Comparison of ENCODE assay signal across 1 cellular context in the genomic region with DNA sequence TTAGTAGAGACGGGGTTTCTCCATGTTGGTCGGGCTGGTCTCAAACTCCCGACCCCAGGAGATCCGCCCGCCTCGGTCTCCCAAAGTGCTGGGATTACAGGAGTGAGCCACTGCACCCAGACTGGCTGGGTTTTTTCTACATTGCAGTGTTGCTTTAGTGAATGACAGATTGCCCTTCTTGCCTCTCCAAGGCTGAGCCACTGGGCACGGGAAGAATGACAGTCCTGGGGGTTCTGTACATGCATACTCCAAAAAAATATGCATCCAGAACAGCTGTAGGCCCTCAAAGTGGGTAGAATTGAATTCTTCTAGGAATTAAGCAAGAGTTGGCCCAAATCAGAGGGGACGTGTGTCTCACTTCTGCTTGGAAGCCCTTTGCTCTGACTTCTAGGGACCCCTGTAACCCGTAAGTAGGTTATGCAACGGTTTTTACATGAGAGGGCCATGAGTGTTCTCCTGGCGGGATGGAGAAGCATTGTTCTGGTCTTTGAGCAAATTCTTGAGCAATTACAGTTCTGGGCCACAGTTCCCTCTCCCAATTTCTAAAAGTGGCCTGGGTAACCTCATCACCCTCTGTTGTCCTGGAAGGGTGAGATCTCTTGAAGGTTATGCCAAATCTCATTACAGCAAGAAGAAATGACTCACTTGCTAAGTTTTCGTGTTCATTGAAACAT.
A peak's percentile ranks its signal among the peaks of the same experiment; 100 is the strongest.
TF ChIP-seq lines count a peak whose summit lies in the region.

No MANE protein-coding gene starts in this region.

TF ChIP-seq in HepG2, 621 proteins besides CTCF, POLR2A, EP300 and RAD21 (continues in another document):
- TF ChIP-seq ZNF263 (CRISPR knock-in tag; IDR thresholded peaks at IDR 0.05) (no peak), ZNF589 (CRISPR knock-in tag; conservative IDR thresholded peaks at IDR 0.05) (no peak), TEAD2 (CRISPR knock-in tag; IDR thresholded peaks at IDR 0.05) (no peak), HDAC6 (IDR thresholded peaks at IDR 0.05; ENCODE audit: low read depth, low read length) (no peak), ZNF251 (CRISPR knock-in tag; IDR thresholded peaks at IDR 0.05) (no peak), SOX5 (CRISPR knock-in tag; IDR thresholded peaks at IDR 0.05; ENCODE audit: borderline replicate concordance) (0 out of 2 replicates have a peak, but pooled peaks have one; percentile 11), MBD4 (IDR thresholded peaks at IDR 0.05; ENCODE audit: borderline replicate concordance, low read length) (no peak), CEBPG (CRISPR knock-in tag; IDR thresholded peaks at IDR 0.05) (peak; percentile 52; the same call in 1 of the 2 replicates), HNF4G (IDR thresholded peaks at IDR 0.05; ENCODE audit: borderline replicate concordance, low read depth, low read length) (peak; percentile 54; the same call in 1 of the 2 replicates), HNF4G (CRISPR knock-in tag; IDR thresholded peaks at IDR 0.05; ENCODE audit: borderline replicate concordance, low read depth) (no peak), ZNF136 (CRISPR knock-in tag; IDR thresholded peaks at IDR 0.05; ENCODE audit: low read depth) (no peak), ZNF768 (CRISPR knock-in tag; IDR thresholded peaks at IDR 0.05) (no peak), LCORL (IDR thresholded peaks at IDR 0.05) (no peak), LCORL (CRISPR knock-in tag; IDR thresholded peaks at IDR 0.05) (peak; percentile 59; the same call in 1 of the 2 replicates), GABPA (IDR thresholded peaks at IDR 0.05; ENCODE audit: low read depth, low read length) (no peak), GABPA (CRISPR knock-in tag; IDR thresholded peaks at IDR 0.05; ENCODE audit: low read depth) (no peak), ZNF180 (CRISPR knock-in tag; IDR thresholded peaks at IDR 0.05; ENCODE audit: borderline replicate concordance, low read depth) (no peak), ZNF543 (CRISPR knock-in tag; IDR thresholded peaks at IDR 0.05) (0 out of 2 replicates have a peak, but pooled peaks have one; percentile 32), TSC22D2 (CRISPR knock-in tag; IDR thresholded peaks at IDR 0.05; ENCODE audit: borderline replicate concordance) (no peak), POLR2AphosphoS2 (IDR thresholded peaks at IDR 0.05; ENCODE audit: low read depth, low read length) (no peak), FOXA3 (CRISPR knock-in tag; IDR thresholded peaks at IDR 0.05) (no peak), GATAD2A (CRISPR knock-in tag; IDR thresholded peaks at IDR 0.05) (peak; percentile 51; the same call in 1 of the 2 replicates), ZNF501 (CRISPR knock-in tag; IDR thresholded peaks at IDR 0.05) (no peak), SIN3A (IDR thresholded peaks at IDR 0.05; ENCODE audit: borderline replicate concordance, low read depth, low read length) (no peak), HNF4A (CRISPR knock-in tag; IDR thresholded peaks at IDR 0.05) (peak; percentile 26; the same call in 1 of the 2 replicates), CREM (IDR thresholded peaks at IDR 0.05) (0 out of 2 replicates have a peak, but pooled peaks have one; percentile 12), CREM (CRISPR knock-in tag; IDR thresholded peaks at IDR 0.05) (no peak), MAZ (IDR thresholded peaks at IDR 0.05; ENCODE audit: borderline replicate concordance, low read depth, low read length) (no peak), MAZ (CRISPR knock-in tag; IDR thresholded peaks at IDR 0.05; ENCODE audit: low read depth) (no peak; the same call in 1 of the 2 replicates), KLF12 (CRISPR knock-in tag; IDR thresholded peaks at IDR 0.05; ENCODE audit: borderline replicate concordance) (no peak), NFIC (IDR thresholded peaks at IDR 0.05; ENCODE audit: low read length) (0 out of 2 replicates have a peak, but pooled peaks have one; percentile 22), BCL6 (CRISPR knock-in tag; IDR thresholded peaks at IDR 0.05) (peak; percentile 63)
- TF ChIP-seq, protein P1, sequence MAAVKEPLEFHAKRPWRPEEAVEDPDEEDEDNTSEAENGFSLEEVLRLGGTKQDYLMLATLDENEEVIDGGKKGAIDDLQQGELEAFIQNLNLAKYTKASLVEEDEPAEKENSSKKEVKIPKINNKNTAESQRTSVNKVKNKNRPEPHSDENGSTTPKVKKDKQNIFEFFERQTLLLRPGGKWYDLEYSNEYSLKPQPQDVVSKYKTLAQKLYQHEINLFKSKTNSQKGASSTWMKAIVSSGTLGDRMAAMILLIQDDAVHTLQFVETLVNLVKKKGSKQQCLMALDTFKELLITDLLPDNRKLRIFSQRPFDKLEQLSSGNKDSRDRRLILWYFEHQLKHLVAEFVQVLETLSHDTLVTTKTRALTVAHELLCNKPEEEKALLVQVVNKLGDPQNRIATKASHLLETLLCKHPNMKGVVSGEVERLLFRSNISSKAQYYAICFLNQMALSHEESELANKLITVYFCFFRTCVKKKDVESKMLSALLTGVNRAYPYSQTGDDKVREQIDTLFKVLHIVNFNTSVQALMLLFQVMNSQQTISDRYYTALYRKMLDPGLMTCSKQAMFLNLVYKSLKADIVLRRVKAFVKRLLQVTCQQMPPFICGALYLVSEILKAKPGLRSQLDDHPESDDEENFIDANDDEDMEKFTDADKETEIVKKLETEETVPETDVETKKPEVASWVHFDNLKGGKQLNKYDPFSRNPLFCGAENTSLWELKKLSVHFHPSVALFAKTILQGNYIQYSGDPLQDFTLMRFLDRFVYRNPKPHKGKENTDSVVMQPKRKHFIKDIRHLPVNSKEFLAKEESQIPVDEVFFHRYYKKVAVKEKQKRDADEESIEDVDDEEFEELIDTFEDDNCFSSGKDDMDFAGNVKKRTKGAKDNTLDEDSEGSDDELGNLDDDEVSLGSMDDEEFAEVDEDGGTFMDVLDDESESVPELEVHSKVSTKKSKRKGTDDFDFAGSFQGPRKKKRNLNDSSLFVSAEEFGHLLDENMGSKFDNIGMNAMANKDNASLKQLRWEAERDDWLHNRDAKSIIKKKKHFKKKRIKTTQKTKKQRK (IDR thresholded peaks at IDR 0.05; ENCODE audit: low read length), result no peak
- TF ChIP-seq, protein P2, sequence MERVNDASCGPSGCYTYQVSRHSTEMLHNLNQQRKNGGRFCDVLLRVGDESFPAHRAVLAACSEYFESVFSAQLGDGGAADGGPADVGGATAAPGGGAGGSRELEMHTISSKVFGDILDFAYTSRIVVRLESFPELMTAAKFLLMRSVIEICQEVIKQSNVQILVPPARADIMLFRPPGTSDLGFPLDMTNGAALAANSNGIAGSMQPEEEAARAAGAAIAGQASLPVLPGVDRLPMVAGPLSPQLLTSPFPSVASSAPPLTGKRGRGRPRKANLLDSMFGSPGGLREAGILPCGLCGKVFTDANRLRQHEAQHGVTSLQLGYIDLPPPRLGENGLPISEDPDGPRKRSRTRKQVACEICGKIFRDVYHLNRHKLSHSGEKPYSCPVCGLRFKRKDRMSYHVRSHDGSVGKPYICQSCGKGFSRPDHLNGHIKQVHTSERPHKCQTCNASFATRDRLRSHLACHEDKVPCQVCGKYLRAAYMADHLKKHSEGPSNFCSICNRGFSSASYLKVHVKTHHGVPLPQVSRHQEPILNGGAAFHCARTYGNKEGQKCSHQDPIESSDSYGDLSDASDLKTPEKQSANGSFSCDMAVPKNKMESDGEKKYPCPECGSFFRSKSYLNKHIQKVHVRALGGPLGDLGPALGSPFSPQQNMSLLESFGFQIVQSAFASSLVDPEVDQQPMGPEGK (CRISPR knock-in tag; IDR thresholded peaks at IDR 0.05), result no peak
- TF ChIP-seq, protein P3, sequence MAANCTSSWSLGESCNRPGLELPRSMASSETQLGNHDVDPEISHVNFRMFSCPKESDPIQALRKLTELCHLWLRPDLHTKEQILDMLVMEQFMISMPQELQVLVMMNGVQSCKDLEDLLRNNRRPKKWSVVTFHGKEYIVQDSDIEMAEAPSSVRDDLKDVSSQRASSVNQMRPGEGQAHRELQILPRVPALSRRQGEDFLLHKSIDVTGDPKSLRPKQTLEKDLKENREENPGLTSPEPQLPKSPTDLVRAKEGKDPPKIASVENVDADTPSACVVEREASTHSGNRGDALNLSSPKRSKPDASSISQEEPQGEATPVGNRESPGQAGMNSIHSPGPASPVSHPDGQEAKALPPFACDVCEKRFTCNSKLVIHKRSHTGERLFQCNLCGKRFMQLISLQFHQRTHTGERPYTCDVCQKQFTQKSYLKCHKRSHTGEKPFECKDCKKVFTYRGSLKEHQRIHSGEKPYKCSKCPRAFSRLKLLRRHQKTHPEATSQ (CRISPR knock-in tag; IDR thresholded peaks at IDR 0.05; ENCODE audit: borderline replicate concordance), result 0 out of 2 replicates have a peak, but pooled peaks have one; percentile 18
- TF ChIP-seq, protein P4, sequence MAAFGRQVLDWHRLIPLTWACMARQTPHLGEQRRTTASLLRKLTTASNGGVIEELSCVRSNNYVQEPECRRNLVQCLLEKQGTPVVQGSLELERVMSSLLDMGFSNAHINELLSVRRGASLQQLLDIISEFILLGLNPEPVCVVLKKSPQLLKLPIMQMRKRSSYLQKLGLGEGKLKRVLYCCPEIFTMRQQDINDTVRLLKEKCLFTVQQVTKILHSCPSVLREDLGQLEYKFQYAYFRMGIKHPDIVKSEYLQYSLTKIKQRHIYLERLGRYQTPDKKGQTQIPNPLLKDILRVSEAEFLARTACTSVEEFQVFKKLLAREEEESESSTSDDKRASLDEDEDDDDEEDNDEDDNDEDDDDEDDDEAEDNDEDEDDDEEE (CRISPR knock-in tag; IDR thresholded peaks at IDR 0.05), result no peak
- TF ChIP-seq, protein P5, sequence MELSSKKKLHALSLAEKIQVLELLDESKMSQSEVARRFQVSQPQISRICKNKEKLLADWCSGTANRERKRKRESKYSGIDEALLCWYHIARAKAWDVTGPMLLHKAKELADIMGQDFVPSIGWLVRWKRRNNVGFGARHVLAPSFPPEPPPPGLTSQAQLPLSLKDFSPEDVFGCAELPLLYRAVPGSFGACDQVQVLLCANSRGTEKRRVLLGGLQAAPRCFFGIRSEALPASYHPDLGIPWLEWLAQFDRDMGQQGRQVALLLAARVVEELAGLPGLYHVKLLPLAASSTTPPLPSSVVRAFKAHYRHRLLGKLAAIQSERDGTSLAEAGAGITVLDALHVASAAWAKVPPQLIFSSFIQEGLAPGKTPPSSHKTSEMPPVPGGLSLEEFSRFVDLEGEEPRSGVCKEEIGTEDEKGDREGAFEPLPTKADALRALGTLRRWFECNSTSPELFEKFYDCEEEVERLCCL (CRISPR knock-in tag; IDR thresholded peaks at IDR 0.05; ENCODE audit: borderline replicate concordance), result no peak
- TF ChIP-seq, protein P6, sequence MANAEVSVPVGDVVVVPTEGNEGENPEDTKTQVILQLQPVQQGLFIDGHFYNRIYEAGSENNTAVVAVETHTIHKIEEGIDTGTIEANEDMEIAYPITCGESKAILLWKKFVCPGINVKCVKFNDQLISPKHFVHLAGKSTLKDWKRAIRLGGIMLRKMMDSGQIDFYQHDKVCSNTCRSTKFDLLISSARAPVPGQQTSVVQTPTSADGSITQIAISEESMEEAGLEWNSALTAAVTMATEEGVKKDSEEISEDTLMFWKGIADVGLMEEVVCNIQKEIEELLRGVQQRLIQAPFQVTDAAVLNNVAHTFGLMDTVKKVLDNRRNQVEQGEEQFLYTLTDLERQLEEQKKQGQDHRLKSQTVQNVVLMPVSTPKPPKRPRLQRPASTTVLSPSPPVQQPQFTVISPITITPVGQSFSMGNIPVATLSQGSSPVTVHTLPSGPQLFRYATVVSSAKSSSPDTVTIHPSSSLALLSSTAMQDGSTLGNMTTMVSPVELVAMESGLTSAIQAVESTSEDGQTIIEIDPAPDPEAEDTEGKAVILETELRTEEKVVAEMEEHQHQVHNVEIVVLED (CRISPR knock-in tag; IDR thresholded peaks at IDR 0.05; ENCODE audit: borderline replicate concordance), result no peak
- TF ChIP-seq, protein P7, sequence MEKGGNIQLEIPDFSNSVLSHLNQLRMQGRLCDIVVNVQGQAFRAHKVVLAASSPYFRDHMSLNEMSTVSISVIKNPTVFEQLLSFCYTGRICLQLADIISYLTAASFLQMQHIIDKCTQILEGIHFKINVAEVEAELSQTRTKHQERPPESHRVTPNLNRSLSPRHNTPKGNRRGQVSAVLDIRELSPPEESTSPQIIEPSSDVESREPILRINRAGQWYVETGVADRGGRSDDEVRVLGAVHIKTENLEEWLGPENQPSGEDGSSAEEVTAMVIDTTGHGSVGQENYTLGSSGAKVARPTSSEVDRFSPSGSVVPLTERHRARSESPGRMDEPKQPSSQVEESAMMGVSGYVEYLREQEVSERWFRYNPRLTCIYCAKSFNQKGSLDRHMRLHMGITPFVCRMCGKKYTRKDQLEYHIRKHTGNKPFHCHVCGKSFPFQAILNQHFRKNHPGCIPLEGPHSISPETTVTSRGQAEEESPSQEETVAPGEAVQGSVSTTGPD (CRISPR knock-in tag; IDR thresholded peaks at IDR 0.05), result no peak
- TF ChIP-seq, protein P8, sequence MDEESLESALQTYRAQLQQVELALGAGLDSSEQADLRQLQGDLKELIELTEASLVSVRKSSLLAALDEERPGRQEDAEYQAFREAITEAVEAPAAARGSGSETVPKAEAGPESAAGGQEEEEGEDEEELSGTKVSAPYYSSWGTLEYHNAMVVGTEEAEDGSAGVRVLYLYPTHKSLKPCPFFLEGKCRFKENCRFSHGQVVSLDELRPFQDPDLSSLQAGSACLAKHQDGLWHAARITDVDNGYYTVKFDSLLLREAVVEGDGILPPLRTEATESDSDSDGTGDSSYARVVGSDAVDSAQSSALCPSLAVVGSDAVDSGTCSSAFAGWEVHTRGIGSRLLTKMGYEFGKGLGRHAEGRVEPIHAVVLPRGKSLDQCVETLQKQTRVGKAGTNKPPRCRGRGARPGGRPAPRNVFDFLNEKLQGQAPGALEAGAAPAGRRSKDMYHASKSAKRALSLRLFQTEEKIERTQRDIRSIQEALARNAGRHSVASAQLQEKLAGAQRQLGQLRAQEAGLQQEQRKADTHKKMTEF (CRISPR knock-in tag; IDR thresholded peaks at IDR 0.05), result no peak
- TF ChIP-seq, protein P9, sequence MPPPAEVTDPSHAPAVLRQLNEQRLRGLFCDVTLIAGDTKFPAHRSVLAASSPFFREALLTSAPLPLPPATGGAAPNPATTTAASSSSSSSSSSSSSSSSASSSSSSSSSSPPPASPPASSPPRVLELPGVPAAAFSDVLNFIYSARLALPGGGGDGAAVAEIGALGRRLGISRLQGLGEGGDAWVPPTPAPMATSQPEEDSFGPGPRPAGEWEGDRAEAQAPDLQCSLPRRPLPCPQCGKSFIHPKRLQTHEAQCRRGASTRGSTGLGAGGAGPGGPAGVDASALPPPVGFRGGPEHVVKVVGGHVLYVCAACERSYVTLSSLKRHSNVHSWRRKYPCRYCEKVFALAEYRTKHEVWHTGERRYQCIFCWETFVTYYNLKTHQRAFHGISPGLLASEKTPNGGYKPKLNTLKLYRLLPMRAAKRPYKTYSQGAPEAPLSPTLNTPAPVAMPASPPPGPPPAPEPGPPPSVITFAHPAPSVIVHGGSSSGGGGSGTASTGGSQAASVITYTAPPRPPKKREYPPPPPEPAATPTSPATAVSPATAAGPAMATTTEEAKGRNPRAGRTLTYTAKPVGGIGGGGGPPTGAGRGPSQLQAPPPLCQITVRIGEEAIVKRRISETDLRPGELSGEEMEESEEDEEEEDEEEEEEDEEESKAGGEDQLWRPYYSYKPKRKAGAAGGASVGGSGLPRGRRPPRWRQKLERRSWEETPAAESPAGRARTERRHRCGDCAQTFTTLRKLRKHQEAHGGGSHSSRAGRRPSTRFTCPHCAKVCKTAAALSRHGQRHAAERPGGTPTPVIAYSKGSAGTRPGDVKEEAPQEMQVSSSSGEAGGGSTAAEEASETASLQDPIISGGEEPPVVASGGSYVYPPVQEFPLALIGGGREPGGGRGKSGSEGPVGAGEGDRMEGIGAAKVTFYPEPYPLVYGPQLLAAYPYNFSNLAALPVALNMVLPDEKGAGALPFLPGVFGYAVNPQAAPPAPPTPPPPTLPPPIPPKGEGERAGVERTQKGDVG (CRISPR knock-in tag; IDR thresholded peaks at IDR 0.05; ENCODE audit: borderline replicate concordance), result no peak
